21 cellular contexts compared by ENCODE assay signal in genomic region chr6:22325481-22325880, GRCh38. TPM values are rescaled to one million over a fixed set of nuclear protein-coding genes. Genes with fewer than 3 reads are reported as not detected.
DNase-seq lines count a peak whose midpoint lies in the region; ATAC-seq and TF ChIP-seq lines count a peak whose summit lies in the region.
"Had no signal": no experiment of that assay in that cellular context is flagged by ENCODE, and none has a peak within 500 bp of the region (broad histone marks: within the 10 kb centered on the region; RNA-seq: fewer than 3 reads in every experiment).

No MANE protein-coding gene starts in this region.

- H3K9me3 ChIP-seq in heart right ventricle (no peaks in the 10 kb centered on the region), OCI-LY7 (ENCODE audit: low read length) (no peaks in the 10 kb centered on the region)
- H3K9me3 ChIP-seq in CD4-positive, alpha-beta memory T cell (ENCODE audit: control insufficient read depth in 1 of 2, low read length in 2 of 2) = no peaks in the 10 kb centered on the region

- H3K4me3 Mint-ChIP-seq in nephron = no peak overlapping the region
- no peak overlapping the region for H3K4me3 Mint-ChIP-seq in CD4-positive, alpha-beta memory T cell
- H3K4me3 Mint-ChIP-seq: CD14-positive monocyte; CD8-positive, alpha-beta T cell; H9 had no signal

- ATAC-seq in heart right ventricle = peak in 6 of 8 donors; percentile 19 to 63 (median 48)
- no peak for ATAC-seq in Right ventricle myocardium inferior
- ATAC-seq in HG03175 (IDR thresholded peaks at IDR 0.05; ENCODE audit: unreplicated experiment) = no peak
- ATAC-seq: CD8-positive, alpha-beta T cell; GM12878 had no signal

- H3K27ac ChIP-seq in heart right ventricle = no peak overlapping the region
- H3K27ac ChIP-seq in CD4-positive, alpha-beta memory T cell (ENCODE audit: low read depth, low read length) = no peak overlapping the region
- no peak overlapping the region for H3K27ac ChIP-seq in OCI-LY7 (ENCODE audit: low read depth, low read length, poor library complexity, severe bottlenecking)
- H3K27ac ChIP-seq: BLaER1 had no signal

- no peaks in the 10 kb centered on the region for H3K9me2 ChIP-seq in OCI-LY7 (ENCODE audit: insufficient read depth, low read length)

- H3K36me3 ChIP-seq in heart right ventricle = no peaks in the 10 kb centered on the region
- no peaks in the 10 kb centered on the region for H3K36me3 ChIP-seq in CD4-positive, alpha-beta memory T cell (ENCODE audit: insufficient read depth, low read length)
- H3K36me3 ChIP-seq in OCI-LY7 (ENCODE audit: insufficient read depth, low read length) = no peaks in the 10 kb centered on the region
- H3K36me3 ChIP-seq: BLaER1 had no signal

- H3K36me3 Mint-ChIP-seq in nephron (ENCODE audit: low read depth) = no peaks in the 10 kb centered on the region
- no peaks in the 10 kb centered on the region for H3K36me3 Mint-ChIP-seq in CD4-positive, alpha-beta memory T cell
- H3K36me3 Mint-ChIP-seq: CD14-positive monocyte; CD8-positive, alpha-beta T cell had no signal

- no peaks in the 10 kb centered on the region for H3K79me2 ChIP-seq in OCI-LY7 (ENCODE audit: insufficient read depth, low read depth, low read length)

- H3K4me3 ChIP-seq in heart right ventricle = no peak overlapping the region
- H3K4me3 ChIP-seq in choroid plexus epithelial cell (ENCODE audit: low read depth, low read length) = no peak overlapping the region
- no peak overlapping the region for H3K4me3 ChIP-seq in CD4-positive, alpha-beta memory T cell (ENCODE audit: low read length in 2 of 2)
- H3K4me3 ChIP-seq in OCI-LY7 (ENCODE audit: low read depth, low read length, poor library complexity, severe bottlenecking) = no peak overlapping the region
- H3K4me3 ChIP-seq: BLaER1, GM12878 had no signal

- H3K9me3 Mint-ChIP-seq in nephron = no peaks in the 10 kb centered on the region
- H3K9me3 Mint-ChIP-seq in CD4-positive, alpha-beta memory T cell = peaks cover 0 to 11% (median 4%) of the 10 kb centered on the region in 8 donors
- H3K9me3 Mint-ChIP-seq: CD8-positive, alpha-beta T cell; H9 had no signal

- peak overlapping the region; percentile 49 to 71 (median 58) for H3K27ac Mint-ChIP-seq in nephron
- H3K27ac Mint-ChIP-seq in CD4-positive, alpha-beta memory T cell = no peak overlapping the region
- H3K27ac Mint-ChIP-seq: CD14-positive monocyte; CD8-positive, alpha-beta T cell; H9 had no signal

- H3K27me3 Mint-ChIP-seq in nephron (ENCODE audit: low read depth) = no peaks in the 10 kb centered on the region
- peaks cover 0 to 1% of the 10 kb centered on the region in 2 donors for H3K27me3 Mint-ChIP-seq in CD4-positive, alpha-beta memory T cell

- H3K4me1 Mint-ChIP-seq in nephron = peaks cover 53% of the 10 kb centered on the region
- H3K4me1 Mint-ChIP-seq in CD4-positive, alpha-beta memory T cell = no peaks in the 10 kb centered on the region
- H3K4me1 Mint-ChIP-seq: CD14-positive monocyte, H9 had no signal

- no peaks in the 10 kb centered on the region for H3K27me3 ChIP-seq in heart right ventricle
- no peaks in the 10 kb centered on the region for H3K27me3 ChIP-seq in CD4-positive, alpha-beta memory T cell (ENCODE audit: insufficient read depth, low read length)
- H3K27me3 ChIP-seq: BLaER1 had no signal

- TF ChIP-seq CTCF in heart right ventricle (IDR thresholded peaks at IDR 0.05) (no peak), choroid plexus epithelial cell (conservative IDR thresholded peaks at IDR 0.05; ENCODE audit: low read depth, low read length) (no peak), nephron (IDR thresholded peaks at IDR 0.05; ENCODE audit: unreplicated experiment in 3 of 3) (no peak), OCI-LY7 (conservative IDR thresholded peaks at IDR 0.05; ENCODE audit: low read length) (no peak)

- DNase-seq in heart right ventricle (peak in 1 of 2 donors; percentile 11), Right ventricle myocardium inferior (ENCODE audit: missing footprints) (no peak), EH (ENCODE audit: low read depth) (peak; percentile 52), choroid plexus epithelial cell (ENCODE audit: low read depth) (peak; percentile 45), OCI-LY7 (ENCODE audit: low spot score) (no peak)
- no peak for DNase-seq in CD4-positive, alpha-beta memory T cell
- DNase-seq: 8988T; Calu3; CD8-positive, alpha-beta T cell; DMS79 treated with DMSO at 0.1 percent for 48 hours; EL; H9 had no signal

- POLR2A ChIA-PET in CD4-positive, alpha-beta memory T cell (lab: Charles Lee; ENCODE audit: partially characterized antibody) = no interaction called here
- POLR2A ChIA-PET in OCI-LY7 (lab: Charles Lee) = no interaction called here

- H3K4me2 ChIP-seq in OCI-LY7 (ENCODE audit: low read length) = no peak overlapping the region
- H3K4me2 ChIP-seq: BLaER1 had no signal

- H4K20me1 ChIP-seq in OCI-LY7 (ENCODE audit: insufficient read depth, low read length) = no peaks in the 10 kb centered on the region
- H4K20me1 ChIP-seq: BLaER1 had no signal

- BruUV-seq in OCI-LY7 (replicated peaks; lab: Mats Ljungman, UMichigan) = no TSS peak

- intact Hi-C loops in heart right ventricle (cut with DNase I) = no loop called here
- intact Hi-C loops in Right ventricle myocardium inferior (cut with DNase I) = no loop called here
- intact Hi-C loops in CD4-positive, alpha-beta memory T cell (cut with micrococcal nuclease) = no loop called here
- intact Hi-C loops in OCI-LY7 (cut with micrococcal nuclease; ENCODE audit: unreplicated experiment) = no loop called here

- H2AFZ ChIP-seq in OCI-LY7 (ENCODE audit: low read length) = no peak overlapping the region

- H3K4me1 ChIP-seq in heart right ventricle (no peaks in the 10 kb centered on the region), OCI-LY7 (ENCODE audit: insufficient read depth, low read length, poor library complexity, severe bottlenecking) (no peaks in the 10 kb centered on the region)
- no peaks in the 10 kb centered on the region for H3K4me1 ChIP-seq in CD4-positive, alpha-beta memory T cell (ENCODE audit: insufficient read depth, low read length)

- CTCF ChIA-PET in CD4-positive, alpha-beta memory T cell (lab: Charles Lee; ENCODE audit: partially characterized antibody) = no interaction called here
- CTCF ChIA-PET in OCI-LY7 (lab: Charles Lee; ENCODE audit: unreplicated experiment) = no interaction called here

RNA-seq across cellular contexts. Expression of gene PRL, which starts 28.6 kb away (rescaled TPM):
- total RNA-seq in heart right ventricle = not detected
- not detected for polyA plus RNA-seq in heart right ventricle
- not detected for total RNA-seq in Right ventricle myocardium inferior
- total RNA-seq in CD4-positive, alpha-beta memory T cell = not detected
- not detected for polyA plus RNA-seq in CD4-positive, alpha-beta memory T cell
- not detected in 2 replicates for total RNA-seq in OCI-LY7 (2014; rRNA removed; shearing (Covaris generic))
- total RNA-seq in OCI-LY7 (2022) = not detected in 2 replicates
- total RNA-seq: A673, Calu3, G401, H1, H9 had no signal
- polyA plus RNA-seq: AG04450, H1 had no signal

Comparison
In these comparisons a context has a peak if more than half of its experiments do, and no peak if none do; other contexts are left out.
1. ATAC-seq: peak in heart right ventricle (6 of 8); none in Right ventricle myocardium inferior (single experiment) and HG03175 (single experiment).
2. DNase-seq: peak in EH (single experiment) and choroid plexus epithelial cell (single experiment); none in Right ventricle myocardium inferior (single experiment), CD4-positive, alpha-beta memory T cell (0 of 5) and OCI-LY7 (single experiment).
3. H3K27ac Mint-ChIP-seq: peak in nephron (3 of 3); none in CD4-positive, alpha-beta memory T cell (0 of 7).